In the genomic region with DNA sequence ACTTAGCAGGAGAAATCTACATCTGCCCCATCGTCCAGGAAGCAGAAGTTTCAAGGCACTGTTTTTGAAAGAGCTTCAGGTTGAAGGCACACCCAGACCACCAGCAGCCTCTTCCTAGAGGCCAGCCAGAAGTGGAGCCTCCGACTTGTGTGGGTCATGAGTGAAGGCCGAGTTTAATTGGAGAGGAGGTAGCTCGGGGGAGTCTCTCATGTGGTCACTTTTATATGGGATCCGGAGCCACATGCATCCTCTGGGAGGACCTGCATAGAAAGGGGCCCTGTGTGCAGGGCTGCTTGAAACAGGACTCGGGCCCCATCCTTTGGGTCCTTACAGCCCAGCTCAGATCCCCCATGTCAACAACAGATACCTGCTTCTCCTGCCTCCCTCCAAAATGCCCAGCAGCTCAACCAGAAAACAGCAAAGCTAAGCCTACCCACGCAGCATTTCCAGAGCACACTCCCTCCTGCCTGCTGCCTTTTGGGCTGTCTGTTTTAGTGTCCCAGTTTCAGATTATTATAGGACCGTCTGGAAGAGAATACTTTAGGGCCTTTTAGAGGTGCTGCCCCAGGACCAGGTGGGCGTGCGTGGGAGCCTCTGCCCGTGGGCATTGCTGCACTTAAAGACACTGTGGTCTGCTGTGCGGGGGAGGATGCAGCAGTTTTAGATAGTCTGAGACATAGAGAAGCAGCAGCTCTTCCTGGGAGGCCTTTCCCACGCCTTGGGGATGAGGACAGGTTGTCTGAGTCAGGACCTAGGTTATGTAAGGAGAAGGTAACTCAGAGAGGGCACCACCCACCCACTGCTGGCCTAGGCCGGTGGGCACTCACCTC, we compare ENCODE assay signal across 2 cellular contexts.
TF ChIP-seq lines count a peak whose summit lies in the region.

No MANE protein-coding gene starts in this region.

TF ChIP-seq in A549, 52 proteins besides CTCF, POLR2A, EP300 and RAD21:
- TF ChIP-seq KDM5A (IDR thresholded peaks at IDR 0.05) (no peak), CBX8 (IDR thresholded peaks at IDR 0.05) (no peak), HOXB13 (CRISPR knock-in tag; IDR thresholded peaks at IDR 0.05; ENCODE audit: low read depth) (no peak), MYC (IDR thresholded peaks at IDR 0.05; ENCODE audit: borderline replicate concordance, low read length) (no peak), ZNF302 (CRISPR knock-in tag; IDR thresholded peaks at IDR 0.05) (no peak), JUNB (IDR thresholded peaks at IDR 0.05) (no peak), RFX5 (IDR thresholded peaks at IDR 0.05) (no peak), FOXS1 (CRISPR knock-in tag; IDR thresholded peaks at IDR 0.05) (no peak)
- TF ChIP-seq, protein P1, sequence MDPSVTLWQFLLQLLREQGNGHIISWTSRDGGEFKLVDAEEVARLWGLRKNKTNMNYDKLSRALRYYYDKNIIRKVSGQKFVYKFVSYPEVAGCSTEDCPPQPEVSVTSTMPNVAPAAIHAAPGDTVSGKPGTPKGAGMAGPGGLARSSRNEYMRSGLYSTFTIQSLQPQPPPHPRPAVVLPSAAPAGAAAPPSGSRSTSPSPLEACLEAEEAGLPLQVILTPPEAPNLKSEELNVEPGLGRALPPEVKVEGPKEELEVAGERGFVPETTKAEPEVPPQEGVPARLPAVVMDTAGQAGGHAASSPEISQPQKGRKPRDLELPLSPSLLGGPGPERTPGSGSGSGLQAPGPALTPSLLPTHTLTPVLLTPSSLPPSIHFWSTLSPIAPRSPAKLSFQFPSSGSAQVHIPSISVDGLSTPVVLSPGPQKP (IDR thresholded peaks at IDR 0.05; ENCODE audit: low read depth, low read length) = no peak
- TF ChIP-seq, protein P2, sequence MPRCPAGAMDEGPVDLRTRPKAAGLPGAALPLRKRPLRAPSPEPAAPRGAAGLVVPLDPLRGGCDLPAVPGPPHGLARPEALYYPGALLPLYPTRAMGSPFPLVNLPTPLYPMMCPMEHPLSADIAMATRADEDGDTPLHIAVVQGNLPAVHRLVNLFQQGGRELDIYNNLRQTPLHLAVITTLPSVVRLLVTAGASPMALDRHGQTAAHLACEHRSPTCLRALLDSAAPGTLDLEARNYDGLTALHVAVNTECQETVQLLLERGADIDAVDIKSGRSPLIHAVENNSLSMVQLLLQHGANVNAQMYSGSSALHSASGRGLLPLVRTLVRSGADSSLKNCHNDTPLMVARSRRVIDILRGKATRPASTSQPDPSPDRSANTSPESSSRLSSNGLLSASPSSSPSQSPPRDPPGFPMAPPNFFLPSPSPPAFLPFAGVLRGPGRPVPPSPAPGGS (IDR thresholded peaks at IDR 0.05) = no peak
- TF ChIP-seq, protein P3, sequence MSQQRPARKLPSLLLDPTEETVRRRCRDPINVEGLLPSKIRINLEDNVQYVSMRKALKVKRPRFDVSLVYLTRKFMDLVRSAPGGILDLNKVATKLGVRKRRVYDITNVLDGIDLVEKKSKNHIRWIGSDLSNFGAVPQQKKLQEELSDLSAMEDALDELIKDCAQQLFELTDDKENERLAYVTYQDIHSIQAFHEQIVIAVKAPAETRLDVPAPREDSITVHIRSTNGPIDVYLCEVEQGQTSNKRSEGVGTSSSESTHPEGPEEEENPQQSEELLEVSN (IDR thresholded peaks at IDR 0.05; ENCODE audit: borderline replicate concordance, low read depth) = no peak
TF ChIP-seq in A549: peak in this region for 0.

TF ChIP-seq in H1, 55 proteins besides CTCF, POLR2A, EP300 and RAD21:
- TF ChIP-seq KDM1A (IDR thresholded peaks at IDR 0.05; ENCODE audit: borderline replicate concordance, low read length) = no peak
- no peak for TF ChIP-seq FOSL1 (IDR thresholded peaks at IDR 0.05; ENCODE audit: insufficient read depth, low read depth, low read length)
- no peak for TF ChIP-seq TAF7 (optimal IDR thresholded peaks at IDR 0.05; ENCODE audit: borderline replicate concordance, low read depth, low read length)
